2 cellular contexts compared by ENCODE assay signal in the genomic region with DNA sequence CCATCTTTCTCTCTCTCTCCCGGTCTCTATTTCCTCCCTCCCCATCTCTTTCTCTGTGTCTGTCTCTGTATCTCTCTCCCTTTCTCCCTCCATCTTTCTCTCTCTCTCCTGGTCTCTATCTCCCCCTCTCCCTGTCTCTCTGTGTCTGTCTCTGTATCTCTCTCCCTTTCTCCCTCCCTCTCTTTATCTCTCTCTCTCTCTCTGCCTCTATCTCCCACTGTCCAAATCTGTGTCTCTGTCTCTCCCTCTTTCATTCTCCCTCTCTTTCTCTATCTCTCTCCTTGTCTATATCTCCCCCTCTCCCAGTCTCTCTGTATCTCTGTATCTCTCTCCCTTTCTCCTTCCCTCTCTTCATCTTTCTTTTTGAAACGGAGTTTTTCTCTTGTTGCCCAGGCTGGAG.
A peak's percentile ranks its signal among the peaks of the same experiment; 100 is the strongest.
TF ChIP-seq lines count a peak whose summit lies in the region.

No MANE protein-coding gene starts in this region.

TF ChIP-seq in HepG2, 621 proteins besides CTCF, POLR2A, EP300 and RAD21:
- no peak for TF ChIP-seq ZFYVE20 (CRISPR knock-in tag; IDR thresholded peaks at IDR 0.05; ENCODE audit: borderline replicate concordance, low read depth)
- no peak for TF ChIP-seq SAP130 (CRISPR knock-in tag; IDR thresholded peaks at IDR 0.05; ENCODE audit: low read depth)
- peak; percentile 63; the same call in 1 of the 2 replicates for TF ChIP-seq POLR2AphosphoS2 (IDR thresholded peaks at IDR 0.05; ENCODE audit: low read depth, low read length)
- TF ChIP-seq REL (CRISPR knock-in tag; conservative IDR thresholded peaks at IDR 0.05): no peak

TF ChIP-seq in GM23338, 12 proteins besides CTCF, POLR2A, EP300 and RAD21:
- TF ChIP-seq NANOG (IDR thresholded peaks at IDR 0.05; ENCODE audit: borderline replicate concordance): no peak
- TF ChIP-seq ZNF462 (CRISPR knock-in tag; IDR thresholded peaks at IDR 0.05): no peak
- TF ChIP-seq ZNF114 (CRISPR knock-in tag; IDR thresholded peaks at IDR 0.05): no peak
- no peak for TF ChIP-seq EZH2phosphoT487 (IDR thresholded peaks at IDR 0.05; ENCODE audit: unreplicated experiment)
- TF ChIP-seq ETS1 (IDR thresholded peaks at IDR 0.05): no peak
